ENCODE assay signal across 27 cellular contexts in genomic region chr10:7210516-7210915, GRCh38.
"Had no signal": no experiment of that assay in that cellular context is flagged by ENCODE, and none has a peak within 500 bp of the region (broad histone marks: within the 10 kb centered on the region; RNA-seq: fewer than 3 reads in every experiment).

No MANE protein-coding gene starts in this region.

- H3K27ac ChIP-seq: neutrophil, pancreas, prostate gland, right lobe of liver, sigmoid colon, suprapubic skin, testis, tibial artery, transverse colon, upper lobe of left lung, vagina had no signal

- H3K4me3 ChIP-seq: pancreas, prostate gland, right lobe of liver, sigmoid colon, suprapubic skin, testis, tibial artery, transverse colon, upper lobe of left lung, vagina had no signal

- H3K27me3 Mint-ChIP-seq: naive thymus-derived CD8-positive, alpha-beta T cell; natural killer cell treated with Interleukin-12 subunit alpha and Interleukin-12 subunit beta and Interleukin-15 and Interleukin-18, amount 100 ng/mL, for 72 hours; stimulated activated memory B cell treated with anti-CD40 and anti-IgM and Interleukin-4, amounts not matched to agents 10 μg/mL and 1 μg/mL and 100 μg/mL, for 72 hours; stimulated activated naive CD8-positive, alpha-beta T cell treated with anti-CD3 and anti-CD28 coated beads, Interleukin-15, amount 100 ng/mL, for 72 hours had no signal

- H3K4me3 Mint-ChIP-seq: naive thymus-derived CD8-positive, alpha-beta T cell; natural killer cell treated with Interleukin-12 subunit alpha and Interleukin-12 subunit beta and Interleukin-15 and Interleukin-18, amount 100 ng/mL, for 72 hours; nephron progenitor cell; neural crest cell; stimulated activated memory B cell treated with anti-CD40 and anti-IgM and Interleukin-4, amounts not matched to agents 10 μg/mL and 1 μg/mL and 100 μg/mL, for 72 hours; stimulated activated naive CD8-positive, alpha-beta T cell treated with anti-CD3 and anti-CD28 coated beads, Interleukin-15, amount 100 ng/mL, for 72 hours had no signal

- H3K27me3 ChIP-seq: neutrophil, pancreas, right lobe of liver, sigmoid colon, suprapubic skin, testis, tibial artery, transverse colon, upper lobe of left lung, vagina had no signal

- H3K9me3 Mint-ChIP-seq: naive thymus-derived CD8-positive, alpha-beta T cell; nephron progenitor cell; neural crest cell; stimulated activated naive CD8-positive, alpha-beta T cell treated with anti-CD3 and anti-CD28 coated beads, Interleukin-15, amount 100 ng/mL, for 72 hours had no signal

- H3K4me1 Mint-ChIP-seq: nephron progenitor cell; neural crest cell; stimulated activated memory B cell treated with anti-CD40 and anti-IgM and Interleukin-4, amounts not matched to agents 10 μg/mL and 1 μg/mL and 100 μg/mL, for 72 hours had no signal

- H3K9me3 ChIP-seq: neutrophil, pancreas, prostate gland, right lobe of liver, sigmoid colon, suprapubic skin, testis, tibial artery, transverse colon, upper lobe of left lung, vagina had no signal

- ATAC-seq: naive thymus-derived CD8-positive, alpha-beta T cell; natural killer cell treated with Interleukin-12 subunit alpha and Interleukin-12 subunit beta and Interleukin-15 and Interleukin-18, amount 100 ng/mL, for 72 hours; pancreas; right cardiac atrium; right lobe of liver; stimulated activated memory B cell treated with anti-CD40 and anti-IgM and Interleukin-4, amounts not matched to agents 10 μg/mL and 1 μg/mL and 100 μg/mL, for 72 hours; stimulated activated naive CD8-positive, alpha-beta T cell treated with anti-CD3 and anti-CD28 coated beads, Interleukin-15, amount 100 ng/mL, for 72 hours; stimulated activated naive CD8-positive, alpha-beta T cell treated with anti-CD3 and anti-CD28 coated beads, Interleukin-15, Interleukin-2, amounts not matched to agents 100 U/mL and 50 U/mL, for 24 hours had no signal

- H3K27ac Mint-ChIP-seq: nephron progenitor cell; stimulated activated memory B cell treated with anti-CD40 and anti-IgM and Interleukin-4, amounts not matched to agents 10 μg/mL and 1 μg/mL and 100 μg/mL, for 72 hours; stimulated activated naive CD8-positive, alpha-beta T cell treated with anti-CD3 and anti-CD28 coated beads, Interleukin-15, amount 100 ng/mL, for 72 hours had no signal

- H3K4me1 ChIP-seq: pancreas, prostate gland, sigmoid colon, suprapubic skin, testis, tibial artery, transverse colon, upper lobe of left lung, vagina had no signal

- DNase-seq: naive thymus-derived CD8-positive, alpha-beta T cell; nephron progenitor cell; nucleus accumbens; pancreas; right cardiac atrium; right lobe of liver; sigmoid colon; small intestine; stimulated activated CD4-positive, alpha-beta T cell treated with anti-CD3 and anti-CD28 coated beads, Interleukin-15, amount 100 ng/mL, for 24 hours; stimulated activated CD4-positive, alpha-beta T cell treated with anti-CD3 and anti-CD28 coated beads, Interleukin-2, amount 100 ng/mL, for 24 hours; stimulated activated CD4-positive, alpha-beta T cell treated with anti-CD3 and anti-CD28 coated beads, Interleukin-2, amount 100 ng/mL, for 48 hours; stimulated activated CD4-positive, alpha-beta T cell treated with anti-CD3 and anti-CD28 coated beads, Interleukin-4, amount 100 ng/mL, for 24 hours; stimulated activated naive CD4-positive, alpha-beta T cell; stimulated activated naive CD8-positive, alpha-beta T cell treated with anti-CD3 and anti-CD28 coated beads, Interleukin-15, amount 100 ng/mL, for 72 hours; stimulated activated naive CD8-positive, alpha-beta T cell treated with anti-CD3 and anti-CD28 coated beads, Interleukin-15, Interleukin-2, amounts not matched to agents 100 U/mL and 50 U/mL, for 24 hours; substantia nigra; testis; tibial artery; transverse colon; upper lobe of left lung had no signal

- H3K36me3 ChIP-seq: neutrophil, pancreas, prostate gland, right lobe of liver, sigmoid colon, suprapubic skin, tibial artery, transverse colon, vagina had no signal
